2 cellular contexts compared by ENCODE assay signal in the genomic region with DNA sequence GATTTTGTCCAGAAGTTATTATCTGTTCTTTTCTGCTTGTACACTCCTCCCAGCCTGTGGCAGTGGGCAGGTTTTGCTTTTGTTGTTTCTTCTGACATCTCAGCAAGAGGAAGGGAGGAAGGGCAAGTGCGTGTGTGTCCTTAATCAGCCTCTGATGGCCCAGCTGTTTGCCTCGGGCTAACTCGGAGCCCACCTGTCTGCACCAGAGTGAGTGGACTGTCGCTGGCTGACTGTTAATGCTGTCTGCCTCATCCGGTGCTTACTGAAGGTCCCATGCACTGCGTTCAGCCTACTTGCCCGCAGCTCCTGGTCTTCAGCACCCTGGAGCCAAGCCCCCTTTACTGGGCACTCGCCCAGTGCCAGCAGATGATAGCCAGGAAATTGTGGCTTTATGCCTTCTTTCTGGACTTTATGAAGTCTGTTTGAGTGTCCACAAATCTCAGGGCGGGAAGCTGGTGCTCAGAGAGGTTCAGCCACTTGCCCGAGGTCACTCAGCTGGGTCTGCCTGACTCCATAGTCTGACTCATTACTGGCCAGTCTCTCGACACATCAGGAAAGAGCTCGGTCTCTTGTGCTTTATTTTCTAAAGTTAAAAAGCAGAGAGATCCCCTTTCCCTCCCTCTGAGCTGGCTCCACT.
TF ChIP-seq lines count a peak whose summit lies in the region.

No MANE protein-coding gene starts in this region.

TF ChIP-seq in HepG2, 621 proteins besides CTCF, POLR2A, EP300 and RAD21:
- TF ChIP-seq SOX13 (IDR thresholded peaks at IDR 0.05) (no peak), SOX13 (CRISPR knock-in tag; conservative IDR thresholded peaks at IDR 0.05 in 1 of 2, IDR thresholded peaks at IDR 0.05 in 1 of 2) (no peak), ZNF768 (CRISPR knock-in tag; IDR thresholded peaks at IDR 0.05) (peak; percentile 59)

TF ChIP-seq in H1, 55 proteins besides CTCF, POLR2A, EP300 and RAD21:
- TF ChIP-seq SIN3A (conservative IDR thresholded peaks at IDR 0.05 in 1 of 2, IDR thresholded peaks at IDR 0.05 in 1 of 2; ENCODE audit: low read depth in 1 of 2, low read length in 2 of 2), result no peak
- TF ChIP-seq JUND (IDR thresholded peaks at IDR 0.05; ENCODE audit: low read length), result no peak
- no peak for TF ChIP-seq FOSL1 (IDR thresholded peaks at IDR 0.05; ENCODE audit: insufficient read depth, low read depth, low read length)
